19 cellular contexts compared by ENCODE assay signal in genomic region chr6:10166031-10166430, GRCh38.
"Had no signal": no experiment of that assay in that cellular context is flagged by ENCODE, and none has a peak within 500 bp of the region (broad histone marks: within the 10 kb centered on the region; RNA-seq: fewer than 3 reads in every experiment).

No MANE protein-coding gene starts in this region.

- H3K4me3 Mint-ChIP-seq: activated T-helper 17 cell treated with anti-CD3 and anti-CD28 coated beads, Interleukin-2, amount 50 U/mL, for 72 hours; natural killer cell; stimulated activated memory B cell treated with anti-CD40 and anti-IgM and Interleukin-4, amounts not matched to agents 10 μg/mL and 1 μg/mL and 100 μg/mL, for 72 hours had no signal

- DNase-seq: activated CD4-positive, alpha-beta T cell treated with anti-CD3 and anti-CD28 coated beads for 1 hour; activated CD4-positive, alpha-beta T cell treated with anti-CD3 and anti-CD28 coated beads, Interleukin-2, amount 50 U/mL, for 4 hours; activated naive CD4-positive, alpha-beta T cell treated with Interleukin-2 at 50 U/mL for 16 hours; anterior cingulate cortex; cortex of kidney; effector CD8-positive, alpha-beta T cell; esophagus squamous epithelium; kidney; left ventricle myocardium superior; mesenchymal stem cell; natural killer cell; stimulated activated CD4-positive, alpha-beta T cell treated with anti-CD3 and anti-CD28 coated beads, Interleukin-2, amount 100 ng/mL, for 48 hours had no signal

- H3K4me1 Mint-ChIP-seq: activated T-helper 17 cell treated with anti-CD3 and anti-CD28 coated beads, Interleukin-2, amount 50 U/mL, for 72 hours; natural killer cell; stimulated activated memory B cell treated with anti-CD40 and anti-IgM and Interleukin-4, amounts not matched to agents 10 μg/mL and 1 μg/mL and 100 μg/mL, for 72 hours had no signal

- H3K27me3 ChIP-seq: esophagus squamous epithelium, hepatocyte, neutrophil had no signal

- H3K27me3 Mint-ChIP-seq: stimulated activated memory B cell treated with anti-CD40 and anti-IgM and Interleukin-4, amounts not matched to agents 10 μg/mL and 1 μg/mL and 100 μg/mL, for 72 hours had no signal

- H3K27ac ChIP-seq: hepatocyte, neutrophil, VCaP had no signal

- H3K79me2 ChIP-seq: hepatocyte had no signal

- H2AFZ ChIP-seq: hepatocyte had no signal

- FAIRE-seq: endothelial cell of umbilical vein, kidney, urothelium cell line had no signal

- H3K9me3 ChIP-seq: esophagus squamous epithelium, neutrophil had no signal

- H3K4me2 ChIP-seq: hepatocyte had no signal

- H3K27ac Mint-ChIP-seq: activated T-helper 17 cell treated with anti-CD3 and anti-CD28 coated beads, Interleukin-2, amount 50 U/mL, for 72 hours; natural killer cell; stimulated activated memory B cell treated with anti-CD40 and anti-IgM and Interleukin-4, amounts not matched to agents 10 μg/mL and 1 μg/mL and 100 μg/mL, for 72 hours had no signal

- H3K4me3 ChIP-seq: esophagus squamous epithelium, hepatocyte had no signal

- ATAC-seq: activated T-helper 17 cell treated with anti-CD3 and anti-CD28 coated beads, Interleukin-2, amount 50 U/mL, for 72 hours; left ventricle myocardium superior; natural killer cell; stimulated activated memory B cell treated with anti-CD40 and anti-IgM and Interleukin-4, amounts not matched to agents 10 μg/mL and 1 μg/mL and 100 μg/mL, for 72 hours had no signal

- H3K36me3 ChIP-seq: esophagus squamous epithelium, neutrophil had no signal

- H3K36me3 Mint-ChIP-seq: natural killer cell; stimulated activated memory B cell treated with anti-CD40 and anti-IgM and Interleukin-4, amounts not matched to agents 10 μg/mL and 1 μg/mL and 100 μg/mL, for 72 hours had no signal
